22 cellular contexts compared by ENCODE assay signal in genomic region chr22:49702068-49702397, GRCh38.
"Had no signal": no experiment of that assay in that cellular context is flagged by ENCODE, and none has a peak within 500 bp of the region (broad histone marks: within the 10 kb centered on the region; RNA-seq: fewer than 3 reads in every experiment).

No MANE protein-coding gene starts in this region.

- DNase-seq: activated CD4-positive, alpha-beta T cell treated with anti-CD3 and anti-CD28 coated beads, Interleukin-2, amount 10 ng/mL, durations not matched to agents 7 days and 5 days; activated naive CD4-positive, alpha-beta T cell treated with anti-CD3 and anti-CD28 coated beads, Interleukin-2, amount 50 U/mL, for 16 hours; effector CD4-positive, alpha-beta T cell; heart right ventricle; kidney glomerular epithelial cell; left ventricle myocardium superior; naive B cell; ovary; psoas muscle; right cardiac atrium; stimulated activated CD4-positive, alpha-beta T cell treated with anti-CD3 and anti-CD28 coated beads, Interleukin-4, amount 100 ng/mL, for 1 hour; stomach; testis; upper lobe of left lung had no signal

- H3K9me3 ChIP-seq: testis had no signal

- H3K4me1 Mint-ChIP-seq: activated CD4-positive, alpha-beta T cell treated with anti-CD3 and anti-CD28 coated beads, Interleukin-2, amount 10 ng/mL, durations not matched to agents 7 days and 5 days; neural progenitor cell; stimulated activated effector memory CD8-positive, alpha-beta T cell treated with anti-CD3 and anti-CD28 coated beads, Interleukin-12 subunit alpha, Interleukin-12 subunit beta, amount 100 ng/mL, for 72 hours had no signal

- H3K36me3 ChIP-seq: ascending aorta, breast epithelium, esophagus muscularis mucosa, gastroesophageal sphincter, heart right ventricle, neural progenitor cell, ovary, stomach, upper lobe of left lung had no signal

- H3K36me3 Mint-ChIP-seq: neural progenitor cell; stimulated activated effector memory CD8-positive, alpha-beta T cell treated with anti-CD3 and anti-CD28 coated beads, Interleukin-12 subunit alpha, Interleukin-12 subunit beta, amount 100 ng/mL, for 72 hours had no signal

- H3K27ac ChIP-seq: ascending aorta, breast epithelium, esophagus muscularis mucosa, gastroesophageal sphincter, heart right ventricle, neural progenitor cell, ovary, psoas muscle, stomach, testis, upper lobe of left lung had no signal

- H3K27ac Mint-ChIP-seq: activated CD4-positive, alpha-beta T cell treated with anti-CD3 and anti-CD28 coated beads, Interleukin-2, amount 10 ng/mL, durations not matched to agents 7 days and 5 days; neural progenitor cell; stimulated activated effector memory CD8-positive, alpha-beta T cell treated with anti-CD3 and anti-CD28 coated beads, Interleukin-12 subunit alpha, Interleukin-12 subunit beta, amount 100 ng/mL, for 72 hours; T-helper 1 cell treated with Interleukin-12 subunit alpha and Interleukin-12 subunit beta and Interleukin-4 antibody, amounts not matched to agents 30 μg/mL and 1 μg/mL, for 36 hours had no signal

- H3K4me1 ChIP-seq: ascending aorta, breast epithelium, esophagus muscularis mucosa, gastroesophageal sphincter, heart right ventricle, neural progenitor cell, psoas muscle, stomach, testis, upper lobe of left lung had no signal

- H3K4me3 Mint-ChIP-seq: activated CD4-positive, alpha-beta T cell treated with anti-CD3 and anti-CD28 coated beads, Interleukin-2, amount 10 ng/mL, durations not matched to agents 7 days and 5 days; naive B cell; neural progenitor cell; stimulated activated effector memory CD8-positive, alpha-beta T cell treated with anti-CD3 and anti-CD28 coated beads, Interleukin-12 subunit alpha, Interleukin-12 subunit beta, amount 100 ng/mL, for 72 hours; T-helper 1 cell treated with Interleukin-12 subunit alpha and Interleukin-12 subunit beta and Interleukin-4 antibody, amounts not matched to agents 30 μg/mL and 1 μg/mL, for 36 hours had no signal

- H3K4me3 ChIP-seq: ascending aorta, breast epithelium, esophagus muscularis mucosa, gastroesophageal sphincter, heart right ventricle, neural progenitor cell, ovary, psoas muscle, stomach, testis, upper lobe of left lung had no signal

- H3K27me3 ChIP-seq: ascending aorta, neural progenitor cell, ovary, testis had no signal

- H3K4me2 ChIP-seq: neural progenitor cell had no signal

- ATAC-seq: activated CD4-positive, CD25-positive, alpha-beta regulatory T cell treated with anti-CD3 and anti-CD28 coated beads, Interleukin-2, amount 50 U/mL, for 24 hours; gastroesophageal sphincter; heart right ventricle; left ventricle myocardium superior; psoas muscle; right cardiac atrium; stimulated activated effector memory CD8-positive, alpha-beta T cell treated with anti-CD3 and anti-CD28 coated beads, Interleukin-12 subunit alpha, Interleukin-12 subunit beta, amount 100 ng/mL, for 72 hours had no signal
